Comparison of ENCODE assay signal across 8 cellular contexts in genomic region chr21:29298348-29299045, GRCh38. TPM values are rescaled to one million over a fixed set of nuclear protein-coding genes. Genes with fewer than 3 reads are reported as not detected.
DNase-seq lines count a peak whose midpoint lies in the region; ATAC-seq and TF ChIP-seq lines count a peak whose summit lies in the region.

BACH1 (plus strand) TSS chr21:29298922; CDS start chr21:29321281, 22,359 bp downstream.

- intact Hi-C loops in right lobe of liver (cut with DNase I) = no loop called here

- CTCF ChIA-PET in BJ (lab: Yijun Ruan, JAX) = interaction anchor here (0.6 to 5.1 kb wide), 5 partner anchors 37 to 135 kb away, joined by 3 to 32 read pairs (median 3); no protein-coding TSS in a partner anchor

- TF ChIP-seq CTCF in BJ (IDR thresholded peaks at IDR 0.05; ENCODE audit: insufficient read depth, low read depth, low read length) = 0 out of 2 replicates have a peak, but pooled peaks have one; percentile 7
- peak; percentile 42 to 65 (median 54) for TF ChIP-seq CTCF in right lobe of liver (IDR thresholded peaks at IDR 0.05)

- POLR2A ChIA-PET in BJ (lab: Charles Lee) = no interaction called here

- H3K36me3 ChIP-seq in BJ (ENCODE audit: control insufficient read depth, insufficient read depth, low read length) (no peaks in the 10 kb centered on the region), right lobe of liver (no peaks in the 10 kb centered on the region)

- H3K4me3 ChIP-seq in BJ (ENCODE audit: low read depth, low read length) (peak within 1 kb of the TSS; percentile 91), right lobe of liver (peak within 1 kb of the TSS; percentile 51 to 73 (median 69))

- WGBS in right lobe of liver (ENCODE audit: insufficient coverage, low coverage, low lambda C conversion rate, missing lambda C conversion rate) = 3% methylated on average over 21 of the region's 87 CpGs

- peak; percentile 95 for TF ChIP-seq POLR2A in right lobe of liver (IDR thresholded peaks at IDR 0.05)

- DNase-seq in BJ (ENCODE audit: low read depth) (no peak), NCI-H774 (lab: John Stamatoyannopoulos, UW) (peak; percentile 83), dermis blood vessel endothelial cell (peak; percentile 93), right lobe of liver (peak; percentile 94 to 95 (median 95))
- DNase-seq in activated CD4-positive, alpha-beta T cell treated with anti-CD3 and anti-CD28 coated beads, Interleukin-2, amount 50 U/mL, for 4 hours = peak; percentile 85 to 86
- DNase-seq in stimulated activated CD4-positive, alpha-beta T cell treated with anti-CD3 and anti-CD28 coated beads, Interleukin-4, amount 100 ng/mL, for 4 hours = peak; percentile 85 to 88

- ATAC-seq in GM19351 (IDR thresholded peaks at IDR 0.05; ENCODE audit: unreplicated experiment) (peak; percentile 51), HG03565 (IDR thresholded peaks at IDR 0.05; ENCODE audit: unreplicated experiment) (peak; percentile 41), right lobe of liver (peak; percentile 81 to 93 (median 88))

- H3K27ac ChIP-seq in right lobe of liver = peak within 1 kb of the TSS; percentile 89 to 98 (median 95)

- no peaks in the 10 kb centered on the region for H3K9me3 ChIP-seq in right lobe of liver

- H3K4me1 ChIP-seq in right lobe of liver = peaks cover 0 to 37% (median 12%) of the 10 kb centered on the region in 4 donors

- H3K27me3 ChIP-seq in BJ (ENCODE audit: control insufficient read depth, insufficient read depth, low read length) = no peaks in the 10 kb centered on the region
- no peaks in the 10 kb centered on the region for H3K27me3 ChIP-seq in right lobe of liver

RNA-seq across cellular contexts. Expression of gene BACH1, which starts in this region (rescaled TPM):
- 22.7 and 37.7 TPM in 2 replicates for polyA plus RNA-seq in BJ (2011; rRNA removed)
- polyA minus RNA-seq in BJ (2011; rRNA and poly(A)+ RNA removed) = 131 and 149 TPM in 2 replicates
- total RNA-seq in dermis blood vessel endothelial cell (30.4 and 48.0 TPM in 2 replicates), right lobe of liver (10 to 100 TPM; 22.7 to 57.5 (median 27.2) TPM)
